Comparison of ENCODE assay signal across 11 cellular contexts in genomic region chr7:1024331-1024761, GRCh38. TPM values are rescaled to one million over a fixed set of nuclear protein-coding genes. Genes with fewer than 3 reads are reported as not detected.
DNase-seq lines count a peak whose midpoint lies in the region; ATAC-seq, FAIRE-seq and TF ChIP-seq lines count a peak whose summit lies in the region.
"Had no signal": no experiment of that assay in that cellular context is flagged by ENCODE, and none has a peak within 500 bp of the region (broad histone marks: within the 10 kb centered on the region; RNA-seq: fewer than 3 reads in every experiment).

No MANE protein-coding gene starts in this region.

- POLR2A ChIA-PET in CD4-positive, alpha-beta memory T cell (lab: Charles Lee; ENCODE audit: partially characterized antibody), result no interaction called here

- H3K9me3 ChIP-seq in CD4-positive, alpha-beta memory T cell (ENCODE audit: control insufficient read depth in 1 of 2, low read length in 2 of 2), result peaks cover 0 to 7% of the 10 kb centered on the region in 2 donors

- TF ChIP-seq POLR2A in GM12891 (IDR thresholded peaks at IDR 0.05; ENCODE audit: low read depth, low read length), result no peak

- no peak overlapping the region for H3K4me3 ChIP-seq in CD4-positive, alpha-beta memory T cell (ENCODE audit: low read length in 2 of 2)
- H3K4me3 ChIP-seq: SJSA1 had no signal

- no peak overlapping the region for H3K27ac ChIP-seq in CD4-positive, alpha-beta memory T cell (ENCODE audit: low read depth, low read length)
- H3K27ac ChIP-seq: SJSA1 had no signal

- DNase-seq in GM12891 (ENCODE audit: insufficient read length, low spot score) (peak; percentile 81), SKM-1 treated with dmso at 0.1 percent for 144 hours (lab: John Stamatoyannopoulos, UW; ENCODE audit: unreplicated experiment) (peak; percentile 50), HK-2 (ENCODE audit: unreplicated experiment) (no peak), cerebellar cortex (ENCODE audit: low spot score) (no peak)
- DNase-seq in activated CD4-positive, alpha-beta T cell treated with anti-CD3 and anti-CD28 coated beads for 1 hour, result no peak
- no peak for DNase-seq in CD4-positive, alpha-beta memory T cell

- peak overlapping the region in 1 of 7 donors; percentile 22 for H3K27ac Mint-ChIP-seq in CD4-positive, alpha-beta memory T cell

- H3K27me3 ChIP-seq in CD4-positive, alpha-beta memory T cell (ENCODE audit: insufficient read depth, low read length), result no peaks in the 10 kb centered on the region
- H3K27me3 ChIP-seq: SJSA1 had no signal

- intact Hi-C loops in CD4-positive, alpha-beta memory T cell (cut with micrococcal nuclease), result no loop called here

- peaks cover 0 to 14% (median 2%) of the 10 kb centered on the region in 8 donors for H3K9me3 Mint-ChIP-seq in CD4-positive, alpha-beta memory T cell

- peaks cover 19 to 23% of the 10 kb centered on the region in 2 donors for H3K36me3 Mint-ChIP-seq in CD4-positive, alpha-beta memory T cell

- peaks cover 12 to 37% (median 19%) of the 10 kb centered on the region in 4 donors for H3K4me1 Mint-ChIP-seq in CD4-positive, alpha-beta memory T cell

- H3K36me3 ChIP-seq in CD4-positive, alpha-beta memory T cell (ENCODE audit: insufficient read depth, low read length), result no peaks in the 10 kb centered on the region

- no peak overlapping the region for H3K4me3 Mint-ChIP-seq in CD4-positive, alpha-beta memory T cell

- peak; percentile 84 for FAIRE-seq in GM12891 (lab: Jason Lieb, UNC)
- FAIRE-seq: astrocyte had no signal

- ATAC-seq in GM19467 (IDR thresholded peaks at IDR 0.05; ENCODE audit: unreplicated experiment), result peak; percentile 57
- peak; percentile 57 for ATAC-seq in HG03175 (IDR thresholded peaks at IDR 0.05; ENCODE audit: unreplicated experiment)

- CTCF ChIA-PET in CD4-positive, alpha-beta memory T cell (lab: Charles Lee; ENCODE audit: partially characterized antibody), result interaction anchor here (0.8 kb wide), 1 partner anchor 41 kb away, joined by 3 read pairs; no protein-coding TSS in a partner anchor

- H3K27me3 Mint-ChIP-seq in CD4-positive, alpha-beta memory T cell, result no peaks in the 10 kb centered on the region

- peaks cover 17% of the 10 kb centered on the region for H3K4me1 ChIP-seq in CD4-positive, alpha-beta memory T cell (ENCODE audit: insufficient read depth, low read length)

TF ChIP-seq in GM12891, 5 proteins besides CTCF, POLR2A, EP300 and RAD21:
- peak; percentile 68; the same call in 1 of the 2 replicates for TF ChIP-seq POU2F2 (IDR thresholded peaks at IDR 0.05; ENCODE audit: low read depth, low read length)
- no peak for TF ChIP-seq SPI1 (IDR thresholded peaks at IDR 0.05; ENCODE audit: low read depth, low read length)
- TF ChIP-seq POLR2AphosphoS5 (IDR thresholded peaks at IDR 0.05; ENCODE audit: low read depth, low read length), result peak; percentile 57; the same call in 1 of the 2 replicates
- TF ChIP-seq PAX5 (IDR thresholded peaks at IDR 0.05; ENCODE audit: insufficient read depth, low read length, severe bottlenecking), result no peak
- 0 out of 2 replicates have a peak, but pooled peaks have one; percentile 13 for TF ChIP-seq TAF1 (IDR thresholded peaks at IDR 0.05; ENCODE audit: low read depth, low read length)

RNA-seq across cellular contexts. Expression of gene GPR146, which starts 20.0 kb away (rescaled TPM):
- 3.0 TPM for polyA plus RNA-seq in GM12891 (2012; ENCODE audit: low read depth, missing spikeins)
- 10 to 100 TPM in 1 of 2 experiments, 1 to 10 TPM in 1; 8.8 to 10.1 TPM for total RNA-seq in CD4-positive, alpha-beta memory T cell
- polyA plus RNA-seq in CD4-positive, alpha-beta memory T cell, result 10 to 100 TPM; 10.0 to 22.2 TPM

RNA-seq across cellular contexts. Expression of gene CYP2W1, which starts 41.4 kb away (rescaled TPM):
- not detected for polyA plus RNA-seq in GM12891 (2012; ENCODE audit: low read depth, missing spikeins)
- total RNA-seq in CD4-positive, alpha-beta memory T cell, result not detected
- polyA plus RNA-seq in CD4-positive, alpha-beta memory T cell, result not detected
- total RNA-seq: astrocyte, kidney epithelial cell, SJSA1 had no signal

RNA-seq across cellular contexts. Expression of gene COX19, which starts 49.0 kb away (rescaled TPM):
- 6.2 TPM for polyA plus RNA-seq in GM12891 (2012; ENCODE audit: low read depth, missing spikeins)
- 10 to 100 TPM; 46.2 to 50.0 TPM for total RNA-seq in CD4-positive, alpha-beta memory T cell
- 10 to 100 TPM; 20.5 to 20.8 TPM for polyA plus RNA-seq in CD4-positive, alpha-beta memory T cell

Comparison
In these comparisons a context has a peak if more than half of its experiments do, and no peak if none do; other contexts are left out.
1. DNase-seq: peak in GM12891 (single experiment) and SKM-1 treated with dmso at 0.1 percent for 144 hours (single experiment); none in activated CD4-positive, alpha-beta T cell treated with anti-CD3 and anti-CD28 coated beads for 1 hour (single experiment), HK-2 (single experiment), cerebellar cortex (single experiment) and CD4-positive, alpha-beta memory T cell (0 of 5).